Comparison of ENCODE assay signal across 1 cellular context in the genomic region with DNA sequence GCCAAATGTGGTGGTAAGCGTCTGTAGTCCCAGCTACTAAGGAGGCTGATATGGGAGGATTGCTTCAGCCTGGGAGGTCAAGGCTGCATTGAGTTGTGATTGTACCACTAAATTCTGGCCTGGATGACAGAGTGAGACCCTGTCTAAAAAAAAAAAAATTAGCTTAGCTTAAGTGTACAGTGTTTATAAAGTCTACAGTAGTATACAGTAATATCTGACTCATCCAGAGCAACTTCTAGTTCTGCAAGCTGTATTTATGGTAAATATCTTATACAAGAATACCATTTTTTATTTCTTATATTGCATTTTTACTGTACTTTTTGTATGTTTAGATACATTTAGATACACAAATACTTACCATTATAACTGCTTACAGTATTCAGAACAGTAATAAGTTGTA.
TF ChIP-seq lines count a peak whose summit lies in the region.

No MANE protein-coding gene starts in this region.

TF ChIP-seq in IMR-90, 13 proteins besides CTCF, POLR2A, EP300 and RAD21 (continued from another document):
- peak; percentile 37; the same call in 1 of the 2 replicates for TF ChIP-seq FOS (IDR thresholded peaks at IDR 0.05; ENCODE audit: low read depth, low read length)
